Comparison of ENCODE assay signal across 21 cellular contexts in the genomic region with DNA sequence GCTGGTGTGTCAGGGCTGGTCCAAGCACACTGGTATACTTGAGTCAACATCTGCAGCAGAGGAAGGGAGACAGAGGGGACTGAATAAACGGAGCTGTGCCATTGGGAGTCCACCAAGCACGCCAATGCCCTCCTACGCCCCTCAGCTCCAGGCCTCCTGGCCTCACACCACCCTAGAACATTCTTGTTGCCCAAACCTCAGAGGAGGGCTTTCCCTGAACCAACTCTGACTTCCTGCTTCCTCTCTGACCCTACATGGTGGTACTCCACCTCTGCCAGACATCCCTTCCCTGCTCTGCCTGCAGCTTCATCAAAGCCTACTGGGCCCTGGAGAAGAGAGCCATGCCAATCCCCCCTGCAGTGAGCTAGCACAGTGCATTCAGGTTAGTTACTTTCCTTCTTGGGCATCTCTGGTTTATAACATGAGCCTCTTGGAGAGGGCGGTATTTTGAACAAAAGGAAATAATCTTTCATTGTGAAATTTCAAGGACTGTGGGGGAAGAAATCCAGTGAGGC. TPM values are rescaled to one million over a fixed set of nuclear protein-coding genes. Genes with fewer than 3 reads are reported as not detected.
"Had no signal": no experiment of that assay in that cellular context is flagged by ENCODE, and none has a peak within 500 bp of the region (broad histone marks: within the 10 kb centered on the region; RNA-seq: fewer than 3 reads in every experiment).

No MANE protein-coding gene starts in this region.

- H3K4me1 ChIP-seq: foreskin keratinocyte had no signal

- DNase-seq: activated CD4-positive, alpha-beta T cell treated with anti-CD3 and anti-CD28 coated beads, Interleukin-2, amount 10 ng/mL, durations not matched to agents 7 days and 5 days; activated CD4-positive, CD25-positive, alpha-beta regulatory T cell; activated CD8-positive, alpha-beta memory T cell treated with anti-CD3 and anti-CD28 coated beads, Interleukin-2, amount 10 ng/mL, durations not matched to agents 7 days and 5 days; activated CD8-positive, alpha-beta T cell treated with anti-CD3 and anti-CD28 coated beads for 36 hours; activated T-cell treated with anti-CD3 and anti-CD28 coated beads for 4 hours; cerebellar nuclear complex; effector CD4-positive, alpha-beta T cell; erythroblast; foreskin keratinocyte; hippocampal formation; retina; spleen; stimulated activated CD4-positive, alpha-beta T cell treated with anti-CD3 and anti-CD28 coated beads, Interleukin-4, amount 100 ng/mL, for 1 hour; stimulated activated naive CD4-positive, alpha-beta T cell; SW 1271; T-helper 17 cell had no signal

- H3K9me3 Mint-ChIP-seq: activated CD4-positive, alpha-beta T cell treated with anti-CD3 and anti-CD28 coated beads, Interleukin-2, amount 10 ng/mL, durations not matched to agents 7 days and 5 days; activated CD8-positive, alpha-beta T cell treated with anti-CD3 and anti-CD28 coated beads for 36 hours; activated naive CD4-positive, alpha-beta T cell treated with anti-CD3 and anti-CD28 coated beads, Interleukin-2, amount 50 U/mL, for 72 hours had no signal

- H3K36me3 ChIP-seq: spleen, thyroid gland had no signal

- H3K9me3 ChIP-seq: spleen, thyroid gland had no signal

- H3K27ac Mint-ChIP-seq: activated CD4-positive, alpha-beta T cell treated with anti-CD3 and anti-CD28 coated beads, Interleukin-2, amount 10 ng/mL, durations not matched to agents 7 days and 5 days; activated CD8-positive, alpha-beta memory T cell treated with anti-CD3 and anti-CD28 coated beads, Interleukin-2, amount 10 ng/mL, durations not matched to agents 7 days and 5 days; activated CD8-positive, alpha-beta T cell treated with anti-CD3 and anti-CD28 coated beads for 36 hours; activated naive CD4-positive, alpha-beta T cell treated with anti-CD3 and anti-CD28 coated beads, Interleukin-2, amount 50 U/mL, for 72 hours; progenitor cell of endocrine pancreas; T-helper 17 cell had no signal

- H3K27ac ChIP-seq: foreskin keratinocyte, SK-N-MC, spleen, thyroid gland had no signal

- H3K27me3 ChIP-seq: spleen, thyroid gland had no signal

- H3K4me3 ChIP-seq: SK-N-MC, spleen, thyroid gland had no signal

- ATAC-seq: activated CD8-positive, alpha-beta memory T cell treated with anti-CD3 and anti-CD28 coated beads, Interleukin-2, amount 10 ng/mL, durations not matched to agents 7 days and 5 days; activated CD8-positive, alpha-beta T cell treated with anti-CD3 and anti-CD28 coated beads for 36 hours; activated naive CD4-positive, alpha-beta T cell treated with anti-CD3 and anti-CD28 coated beads, Interleukin-2, amount 50 U/mL, for 72 hours; foreskin keratinocyte; T-helper 17 cell had no signal

- H3K4me1 Mint-ChIP-seq: activated CD4-positive, alpha-beta T cell treated with anti-CD3 and anti-CD28 coated beads, Interleukin-2, amount 10 ng/mL, durations not matched to agents 7 days and 5 days; activated CD8-positive, alpha-beta memory T cell treated with anti-CD3 and anti-CD28 coated beads, Interleukin-2, amount 10 ng/mL, durations not matched to agents 7 days and 5 days had no signal

- H3K36me3 Mint-ChIP-seq: activated CD8-positive, alpha-beta memory T cell treated with anti-CD3 and anti-CD28 coated beads, Interleukin-2, amount 10 ng/mL, durations not matched to agents 7 days and 5 days; activated naive CD4-positive, alpha-beta T cell treated with anti-CD3 and anti-CD28 coated beads, Interleukin-2, amount 50 U/mL, for 72 hours had no signal

- H3K4me3 Mint-ChIP-seq: activated CD4-positive, alpha-beta T cell treated with anti-CD3 and anti-CD28 coated beads, Interleukin-2, amount 10 ng/mL, durations not matched to agents 7 days and 5 days; activated CD8-positive, alpha-beta memory T cell treated with anti-CD3 and anti-CD28 coated beads, Interleukin-2, amount 10 ng/mL, durations not matched to agents 7 days and 5 days; activated CD8-positive, alpha-beta T cell treated with anti-CD3 and anti-CD28 coated beads for 36 hours; T-helper 17 cell had no signal

RNA-seq across cellular contexts. Expression of a gene that starts 54.4 kb away (rescaled TPM):
- total RNA-seq: activated CD8-positive, alpha-beta T cell treated with anti-CD3 and anti-CD28 coated beads for 36 hours; activated naive CD4-positive, alpha-beta T cell treated with anti-CD3 and anti-CD28 coated beads, Interleukin-2, amount 50 U/mL, for 72 hours; mononuclear cell had no signal
